ENCODE assay signal across 1 cellular context in the genomic region with DNA sequence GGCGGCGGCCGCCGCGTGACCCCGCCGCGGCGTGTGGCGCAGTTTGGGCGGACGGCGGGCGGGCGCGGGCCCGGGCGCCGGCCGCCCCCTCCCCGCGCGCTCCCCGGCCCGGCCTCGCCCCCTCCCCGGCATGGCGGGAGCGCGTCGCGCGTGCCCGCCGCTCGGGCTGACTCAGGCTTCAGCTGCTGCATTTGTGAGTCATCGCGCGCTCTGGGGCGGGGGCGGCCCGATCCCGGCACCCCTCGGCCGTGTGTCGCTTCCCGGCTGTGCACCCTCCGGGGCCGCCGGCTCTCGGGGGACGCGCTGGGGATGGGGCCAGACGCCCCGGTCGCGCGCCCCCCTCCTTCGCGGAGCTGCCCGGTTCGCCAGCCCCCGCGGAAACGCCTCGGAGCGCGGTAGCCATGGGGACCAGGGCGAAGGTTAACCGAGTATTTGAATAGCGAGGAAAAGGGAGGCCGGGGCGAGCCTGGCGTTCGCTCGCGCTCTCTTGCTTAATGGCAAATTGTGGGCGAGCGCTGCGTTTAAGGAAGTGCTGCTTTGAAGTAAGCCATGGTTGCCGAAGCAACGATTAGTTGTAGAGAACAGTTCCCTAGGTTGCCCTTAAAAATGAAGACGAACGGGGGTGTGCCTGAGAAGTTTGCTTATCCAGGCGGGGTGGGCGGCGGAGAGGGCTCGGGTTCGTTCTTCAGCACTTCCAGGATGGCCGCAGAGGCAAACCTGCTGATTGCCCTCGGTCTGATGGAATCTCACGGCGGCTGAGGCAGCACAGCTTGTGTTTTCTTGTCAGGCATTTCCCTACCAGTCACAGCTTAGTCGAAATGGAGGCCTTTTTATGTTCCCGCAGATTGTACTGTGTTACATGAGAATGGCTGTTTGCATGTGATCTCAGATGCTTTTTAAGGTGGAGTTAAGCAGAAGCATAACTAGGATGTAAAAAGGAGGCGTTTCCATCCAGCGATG.
A peak's percentile ranks its signal among the peaks of the same experiment; 100 is the strongest.
TF ChIP-seq lines count a peak whose summit lies in the region.

No MANE protein-coding gene starts in this region.

TF ChIP-seq in HepG2, 621 proteins besides CTCF, POLR2A, EP300 and RAD21 (continued from another document and continues in another):
- TF ChIP-seq TBX2 (CRISPR knock-in tag; IDR thresholded peaks at IDR 0.05; ENCODE audit: borderline replicate concordance), result peak; percentile 16; the same call in 1 of the 2 replicates
- TF ChIP-seq U2AF1 (optimal IDR thresholded peaks at IDR 0.05; ENCODE audit: low read depth, low read length), result no peak
- TF ChIP-seq STAT5B (CRISPR knock-in tag; IDR thresholded peaks at IDR 0.05), result no peak
- no peak for TF ChIP-seq ZNF619 (CRISPR knock-in tag; IDR thresholded peaks at IDR 0.05)
- TF ChIP-seq ZNF564 (CRISPR knock-in tag; IDR thresholded peaks at IDR 0.05), result no peak
- 0 out of 2 replicates have a peak, but pooled peaks have one; percentile 14 for TF ChIP-seq PHF21A (CRISPR knock-in tag; IDR thresholded peaks at IDR 0.05)
- TF ChIP-seq, protein P1, sequence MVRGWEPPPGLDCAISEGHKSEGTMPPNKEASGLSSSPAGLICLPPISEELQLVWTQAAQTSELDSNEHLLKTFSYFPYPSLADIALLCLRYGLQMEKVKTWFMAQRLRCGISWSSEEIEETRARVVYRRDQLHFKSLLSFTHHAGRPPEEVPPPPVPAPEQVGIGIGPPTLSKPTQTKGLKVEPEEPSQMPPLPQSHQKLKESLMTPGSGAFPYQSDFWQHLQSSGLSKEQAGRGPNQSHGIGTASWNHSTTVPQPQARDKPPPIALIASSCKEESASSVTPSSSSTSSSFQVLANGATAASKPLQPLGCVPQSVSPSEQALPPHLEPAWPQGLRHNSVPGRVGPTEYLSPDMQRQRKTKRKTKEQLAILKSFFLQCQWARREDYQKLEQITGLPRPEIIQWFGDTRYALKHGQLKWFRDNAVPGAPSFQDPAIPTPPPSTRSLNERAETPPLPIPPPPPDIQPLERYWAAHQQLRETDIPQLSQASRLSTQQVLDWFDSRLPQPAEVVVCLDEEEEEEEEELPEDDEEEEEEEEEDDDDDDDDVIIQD (CRISPR knock-in tag; IDR thresholded peaks at IDR 0.05; ENCODE audit: low read depth), result no peak
- TF ChIP-seq TARDBP (CRISPR knock-in tag; IDR thresholded peaks at IDR 0.05), result 0 out of 2 replicates have a peak, but pooled peaks have one; percentile 36
- TF ChIP-seq FOXA1 (IDR thresholded peaks at IDR 0.05), result no peak
- TF ChIP-seq FOXA1 (CRISPR knock-in tag; IDR thresholded peaks at IDR 0.05), result no peak
- no peak for TF ChIP-seq LCORL (IDR thresholded peaks at IDR 0.05)
- no peak for TF ChIP-seq LCORL (CRISPR knock-in tag; IDR thresholded peaks at IDR 0.05)
- peak; percentile 64; the same call in 1 of the 2 replicates for TF ChIP-seq ZFP90 (CRISPR knock-in tag; IDR thresholded peaks at IDR 0.05; ENCODE audit: borderline replicate concordance)
- no peak for TF ChIP-seq GATAD1 (CRISPR knock-in tag; IDR thresholded peaks at IDR 0.05)
- no peak for TF ChIP-seq HNRNPLL (IDR thresholded peaks at IDR 0.05; ENCODE audit: low read depth, low read length, poor library complexity, severe bottlenecking)
- TF ChIP-seq MEF2D (CRISPR knock-in tag; IDR thresholded peaks at IDR 0.05), result no peak
- TF ChIP-seq, protein P2, sequence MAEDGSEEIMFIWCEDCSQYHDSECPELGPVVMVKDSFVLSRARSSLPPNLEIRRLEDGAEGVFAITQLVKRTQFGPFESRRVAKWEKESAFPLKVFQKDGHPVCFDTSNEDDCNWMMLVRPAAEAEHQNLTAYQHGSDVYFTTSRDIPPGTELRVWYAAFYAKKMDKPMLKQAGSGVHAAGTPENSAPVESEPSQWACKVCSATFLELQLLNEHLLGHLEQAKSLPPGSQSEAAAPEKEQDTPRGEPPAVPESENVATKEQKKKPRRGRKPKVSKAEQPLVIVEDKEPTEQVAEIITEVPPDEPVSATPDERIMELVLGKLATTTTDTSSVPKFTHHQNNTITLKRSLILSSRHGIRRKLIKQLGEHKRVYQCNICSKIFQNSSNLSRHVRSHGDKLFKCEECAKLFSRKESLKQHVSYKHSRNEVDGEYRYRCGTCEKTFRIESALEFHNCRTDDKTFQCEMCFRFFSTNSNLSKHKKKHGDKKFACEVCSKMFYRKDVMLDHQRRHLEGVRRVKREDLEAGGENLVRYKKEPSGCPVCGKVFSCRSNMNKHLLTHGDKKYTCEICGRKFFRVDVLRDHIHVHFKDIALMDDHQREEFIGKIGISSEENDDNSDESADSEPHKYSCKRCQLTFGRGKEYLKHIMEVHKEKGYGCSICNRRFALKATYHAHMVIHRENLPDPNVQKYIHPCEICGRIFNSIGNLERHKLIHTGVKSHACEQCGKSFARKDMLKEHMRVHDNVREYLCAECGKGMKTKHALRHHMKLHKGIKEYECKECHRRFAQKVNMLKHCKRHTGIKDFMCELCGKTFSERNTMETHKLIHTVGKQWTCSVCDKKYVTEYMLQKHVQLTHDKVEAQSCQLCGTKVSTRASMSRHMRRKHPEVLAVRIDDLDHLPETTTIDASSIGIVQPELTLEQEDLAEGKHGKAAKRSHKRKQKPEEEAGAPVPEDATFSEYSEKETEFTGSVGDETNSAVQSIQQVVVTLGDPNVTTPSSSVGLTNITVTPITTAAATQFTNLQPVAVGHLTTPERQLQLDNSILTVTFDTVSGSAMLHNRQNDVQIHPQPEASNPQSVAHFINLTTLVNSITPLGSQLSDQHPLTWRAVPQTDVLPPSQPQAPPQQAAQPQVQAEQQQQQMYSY (CRISPR knock-in tag; IDR thresholded peaks at IDR 0.05), result no peak
- TF ChIP-seq PHF5A (CRISPR knock-in tag; IDR thresholded peaks at IDR 0.05; ENCODE audit: low read depth, unreplicated experiment), result no peak
- TF ChIP-seq, protein P3, sequence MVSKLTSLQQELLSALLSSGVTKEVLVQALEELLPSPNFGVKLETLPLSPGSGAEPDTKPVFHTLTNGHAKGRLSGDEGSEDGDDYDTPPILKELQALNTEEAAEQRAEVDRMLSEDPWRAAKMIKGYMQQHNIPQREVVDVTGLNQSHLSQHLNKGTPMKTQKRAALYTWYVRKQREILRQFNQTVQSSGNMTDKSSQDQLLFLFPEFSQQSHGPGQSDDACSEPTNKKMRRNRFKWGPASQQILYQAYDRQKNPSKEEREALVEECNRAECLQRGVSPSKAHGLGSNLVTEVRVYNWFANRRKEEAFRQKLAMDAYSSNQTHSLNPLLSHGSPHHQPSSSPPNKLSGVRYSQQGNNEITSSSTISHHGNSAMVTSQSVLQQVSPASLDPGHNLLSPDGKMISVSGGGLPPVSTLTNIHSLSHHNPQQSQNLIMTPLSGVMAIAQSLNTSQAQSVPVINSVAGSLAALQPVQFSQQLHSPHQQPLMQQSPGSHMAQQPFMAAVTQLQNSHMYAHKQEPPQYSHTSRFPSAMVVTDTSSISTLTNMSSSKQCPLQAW (CRISPR knock-in tag; IDR thresholded peaks at IDR 0.05), result no peak
- TF ChIP-seq, protein P4, sequence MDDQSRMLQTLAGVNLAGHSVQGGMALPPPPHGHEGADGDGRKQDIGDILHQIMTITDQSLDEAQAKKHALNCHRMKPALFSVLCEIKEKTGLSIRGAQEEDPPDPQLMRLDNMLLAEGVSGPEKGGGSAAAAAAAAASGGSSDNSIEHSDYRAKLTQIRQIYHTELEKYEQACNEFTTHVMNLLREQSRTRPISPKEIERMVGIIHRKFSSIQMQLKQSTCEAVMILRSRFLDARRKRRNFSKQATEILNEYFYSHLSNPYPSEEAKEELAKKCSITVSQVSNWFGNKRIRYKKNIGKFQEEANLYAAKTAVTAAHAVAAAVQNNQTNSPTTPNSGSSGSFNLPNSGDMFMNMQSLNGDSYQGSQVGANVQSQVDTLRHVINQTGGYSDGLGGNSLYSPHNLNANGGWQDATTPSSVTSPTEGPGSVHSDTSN (CRISPR knock-in tag; IDR thresholded peaks at IDR 0.05; ENCODE audit: borderline replicate concordance), result 0 out of 2 replicates have a peak, but pooled peaks have one; percentile 28
- TF ChIP-seq TMF1 (CRISPR knock-in tag; IDR thresholded peaks at IDR 0.05; ENCODE audit: low read depth), result no peak
- TF ChIP-seq ZNF446 (CRISPR knock-in tag; IDR thresholded peaks at IDR 0.05), result no peak
- no peak for TF ChIP-seq KLF11 (CRISPR knock-in tag; IDR thresholded peaks at IDR 0.05)
- TF ChIP-seq, protein P5, sequence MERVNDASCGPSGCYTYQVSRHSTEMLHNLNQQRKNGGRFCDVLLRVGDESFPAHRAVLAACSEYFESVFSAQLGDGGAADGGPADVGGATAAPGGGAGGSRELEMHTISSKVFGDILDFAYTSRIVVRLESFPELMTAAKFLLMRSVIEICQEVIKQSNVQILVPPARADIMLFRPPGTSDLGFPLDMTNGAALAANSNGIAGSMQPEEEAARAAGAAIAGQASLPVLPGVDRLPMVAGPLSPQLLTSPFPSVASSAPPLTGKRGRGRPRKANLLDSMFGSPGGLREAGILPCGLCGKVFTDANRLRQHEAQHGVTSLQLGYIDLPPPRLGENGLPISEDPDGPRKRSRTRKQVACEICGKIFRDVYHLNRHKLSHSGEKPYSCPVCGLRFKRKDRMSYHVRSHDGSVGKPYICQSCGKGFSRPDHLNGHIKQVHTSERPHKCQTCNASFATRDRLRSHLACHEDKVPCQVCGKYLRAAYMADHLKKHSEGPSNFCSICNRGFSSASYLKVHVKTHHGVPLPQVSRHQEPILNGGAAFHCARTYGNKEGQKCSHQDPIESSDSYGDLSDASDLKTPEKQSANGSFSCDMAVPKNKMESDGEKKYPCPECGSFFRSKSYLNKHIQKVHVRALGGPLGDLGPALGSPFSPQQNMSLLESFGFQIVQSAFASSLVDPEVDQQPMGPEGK (CRISPR knock-in tag; IDR thresholded peaks at IDR 0.05), result peak; percentile 72
- TF ChIP-seq, protein P6, sequence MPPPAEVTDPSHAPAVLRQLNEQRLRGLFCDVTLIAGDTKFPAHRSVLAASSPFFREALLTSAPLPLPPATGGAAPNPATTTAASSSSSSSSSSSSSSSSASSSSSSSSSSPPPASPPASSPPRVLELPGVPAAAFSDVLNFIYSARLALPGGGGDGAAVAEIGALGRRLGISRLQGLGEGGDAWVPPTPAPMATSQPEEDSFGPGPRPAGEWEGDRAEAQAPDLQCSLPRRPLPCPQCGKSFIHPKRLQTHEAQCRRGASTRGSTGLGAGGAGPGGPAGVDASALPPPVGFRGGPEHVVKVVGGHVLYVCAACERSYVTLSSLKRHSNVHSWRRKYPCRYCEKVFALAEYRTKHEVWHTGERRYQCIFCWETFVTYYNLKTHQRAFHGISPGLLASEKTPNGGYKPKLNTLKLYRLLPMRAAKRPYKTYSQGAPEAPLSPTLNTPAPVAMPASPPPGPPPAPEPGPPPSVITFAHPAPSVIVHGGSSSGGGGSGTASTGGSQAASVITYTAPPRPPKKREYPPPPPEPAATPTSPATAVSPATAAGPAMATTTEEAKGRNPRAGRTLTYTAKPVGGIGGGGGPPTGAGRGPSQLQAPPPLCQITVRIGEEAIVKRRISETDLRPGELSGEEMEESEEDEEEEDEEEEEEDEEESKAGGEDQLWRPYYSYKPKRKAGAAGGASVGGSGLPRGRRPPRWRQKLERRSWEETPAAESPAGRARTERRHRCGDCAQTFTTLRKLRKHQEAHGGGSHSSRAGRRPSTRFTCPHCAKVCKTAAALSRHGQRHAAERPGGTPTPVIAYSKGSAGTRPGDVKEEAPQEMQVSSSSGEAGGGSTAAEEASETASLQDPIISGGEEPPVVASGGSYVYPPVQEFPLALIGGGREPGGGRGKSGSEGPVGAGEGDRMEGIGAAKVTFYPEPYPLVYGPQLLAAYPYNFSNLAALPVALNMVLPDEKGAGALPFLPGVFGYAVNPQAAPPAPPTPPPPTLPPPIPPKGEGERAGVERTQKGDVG (CRISPR knock-in tag; IDR thresholded peaks at IDR 0.05; ENCODE audit: borderline replicate concordance), result no peak
- no peak for TF ChIP-seq ZNF607 (CRISPR knock-in tag; IDR thresholded peaks at IDR 0.05; ENCODE audit: borderline replicate concordance)
- TF ChIP-seq HCFC1 (IDR thresholded peaks at IDR 0.05; ENCODE audit: low read depth, low read length), result 0 out of 2 replicates have a peak, but pooled peaks have one; percentile 5
- TF ChIP-seq CENPX (CRISPR knock-in tag; IDR thresholded peaks at IDR 0.05), result no peak
- TF ChIP-seq CCAR2 (optimal IDR thresholded peaks at IDR 0.05; ENCODE audit: low read depth, low read length), result no peak
- 0 out of 2 replicates have a peak, but pooled peaks have one; percentile 35 for TF ChIP-seq IRF2 (CRISPR knock-in tag; IDR thresholded peaks at IDR 0.05)
- TF ChIP-seq MEIS2 (CRISPR knock-in tag; IDR thresholded peaks at IDR 0.05), result no peak
- no peak for TF ChIP-seq HMG20B (CRISPR knock-in tag; conservative IDR thresholded peaks at IDR 0.05)
- TF ChIP-seq ZNF737 (CRISPR knock-in tag; IDR thresholded peaks at IDR 0.05; ENCODE audit: borderline replicate concordance), result no peak
- TF ChIP-seq ZNF598 (CRISPR knock-in tag; IDR thresholded peaks at IDR 0.05; ENCODE audit: borderline replicate concordance), result no peak
- TF ChIP-seq ZNF891 (CRISPR knock-in tag; IDR thresholded peaks at IDR 0.05), result no peak
- TF ChIP-seq ZNF615 (CRISPR knock-in tag; IDR thresholded peaks at IDR 0.05; ENCODE audit: borderline replicate concordance), result no peak
- no peak for TF ChIP-seq CREB1 (IDR thresholded peaks at IDR 0.05)
- TF ChIP-seq CREB1 (CRISPR knock-in tag; IDR thresholded peaks at IDR 0.05), result no peak
- no peak for TF ChIP-seq MYNN (CRISPR knock-in tag; IDR thresholded peaks at IDR 0.05; ENCODE audit: low read depth)
- no peak for TF ChIP-seq PTBP1 (IDR thresholded peaks at IDR 0.05; ENCODE audit: low read depth, low read length, poor library complexity, severe bottlenecking)
- TF ChIP-seq, protein P7, sequence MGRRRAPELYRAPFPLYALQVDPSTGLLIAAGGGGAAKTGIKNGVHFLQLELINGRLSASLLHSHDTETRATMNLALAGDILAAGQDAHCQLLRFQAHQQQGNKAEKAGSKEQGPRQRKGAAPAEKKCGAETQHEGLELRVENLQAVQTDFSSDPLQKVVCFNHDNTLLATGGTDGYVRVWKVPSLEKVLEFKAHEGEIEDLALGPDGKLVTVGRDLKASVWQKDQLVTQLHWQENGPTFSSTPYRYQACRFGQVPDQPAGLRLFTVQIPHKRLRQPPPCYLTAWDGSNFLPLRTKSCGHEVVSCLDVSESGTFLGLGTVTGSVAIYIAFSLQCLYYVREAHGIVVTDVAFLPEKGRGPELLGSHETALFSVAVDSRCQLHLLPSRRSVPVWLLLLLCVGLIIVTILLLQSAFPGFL (CRISPR knock-in tag; IDR thresholded peaks at IDR 0.05), result no peak
- TF ChIP-seq, protein P8, sequence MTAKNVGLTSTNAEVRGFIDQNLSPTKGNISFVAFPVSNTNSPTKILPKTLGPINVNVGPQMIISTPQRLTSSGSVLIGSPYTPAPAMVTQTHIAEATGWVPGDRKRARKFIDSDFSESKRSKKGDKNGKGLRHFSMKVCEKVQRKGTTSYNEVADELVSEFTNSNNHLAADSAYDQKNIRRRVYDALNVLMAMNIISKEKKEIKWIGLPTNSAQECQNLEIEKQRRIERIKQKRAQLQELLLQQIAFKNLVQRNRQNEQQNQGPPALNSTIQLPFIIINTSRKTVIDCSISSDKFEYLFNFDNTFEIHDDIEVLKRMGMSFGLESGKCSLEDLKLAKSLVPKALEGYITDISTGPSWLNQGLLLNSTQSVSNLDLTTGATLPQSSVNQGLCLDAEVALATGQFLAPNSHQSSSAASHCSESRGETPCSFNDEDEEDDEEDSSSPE (CRISPR knock-in tag; IDR thresholded peaks at IDR 0.05), result no peak
- TF ChIP-seq HNRNPH1 (optimal IDR thresholded peaks at IDR 0.05; ENCODE audit: low read depth, low read length), result no peak
- no peak for TF ChIP-seq CHCHD3 (CRISPR knock-in tag; IDR thresholded peaks at IDR 0.05)
- TF ChIP-seq RBM22 (optimal IDR thresholded peaks at IDR 0.05; ENCODE audit: low read length), result no peak
- TF ChIP-seq RFX3 (CRISPR knock-in tag; IDR thresholded peaks at IDR 0.05), result peak; percentile 76
- no peak for TF ChIP-seq ZNF382 (CRISPR knock-in tag; IDR thresholded peaks at IDR 0.05; ENCODE audit: borderline replicate concordance)
- 0 out of 2 replicates have a peak, but pooled peaks have one; percentile 47 for TF ChIP-seq MTF2 (CRISPR knock-in tag; IDR thresholded peaks at IDR 0.05; ENCODE audit: borderline replicate concordance)
- peak; percentile 59 for TF ChIP-seq CEBPG (CRISPR knock-in tag; IDR thresholded peaks at IDR 0.05)
- no peak for TF ChIP-seq ZFP1 (CRISPR knock-in tag; IDR thresholded peaks at IDR 0.05)
- no peak for TF ChIP-seq ZFP36L1 (CRISPR knock-in tag; IDR thresholded peaks at IDR 0.05)
